Comparison of ENCODE assay signal across 1 cellular context in genomic region chr12:57235012-57235727, GRCh38.
TF ChIP-seq lines count a peak whose summit lies in the region.

No MANE protein-coding gene starts in this region.

TF ChIP-seq in HEK293, 187 proteins besides CTCF, POLR2A, EP300 and RAD21 (continued from another document):
- TF ChIP-seq FEZF1 (tag by site-specific recombination; IDR thresholded peaks at IDR 0.05) (0 out of 2 replicates have a peak, but pooled peaks have one; percentile 7), ZFHX2 (tag by site-specific recombination; conservative IDR thresholded peaks at IDR 0.05) (peak; percentile 98), ZNF76 (tag by site-specific recombination; IDR thresholded peaks at IDR 0.05; ENCODE audit: borderline replicate concordance, low read depth) (no peak), EGR2 (tag by site-specific recombination; IDR thresholded peaks at IDR 0.05; ENCODE audit: low read depth) (peak; percentile 95)
- TF ChIP-seq, protein P1, sequence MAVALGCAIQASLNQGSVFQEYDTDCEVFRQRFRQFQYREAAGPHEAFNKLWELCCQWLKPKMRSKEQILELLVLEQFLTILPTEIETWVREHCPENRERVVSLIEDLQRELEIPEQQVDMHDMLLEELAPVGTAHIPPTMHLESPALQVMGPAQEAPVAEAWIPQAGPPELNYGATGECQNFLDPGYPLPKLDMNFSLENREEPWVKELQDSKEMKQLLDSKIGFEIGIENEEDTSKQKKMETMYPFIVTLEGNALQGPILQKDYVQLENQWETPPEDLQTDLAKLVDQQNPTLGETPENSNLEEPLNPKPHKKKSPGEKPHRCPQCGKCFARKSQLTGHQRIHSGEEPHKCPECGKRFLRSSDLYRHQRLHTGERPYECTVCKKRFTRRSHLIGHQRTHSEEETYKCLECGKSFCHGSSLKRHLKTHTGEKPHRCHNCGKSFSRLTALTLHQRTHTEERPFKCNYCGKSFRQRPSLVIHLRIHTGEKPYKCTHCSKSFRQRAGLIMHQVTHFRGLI (tag by site-specific recombination; IDR thresholded peaks at IDR 0.05): peak; percentile 31; the same call in 1 of the 2 replicates
